ENCODE assay signal across 1 cellular context in genomic region chr1:25549273-25550154, GRCh38.
TF ChIP-seq lines count a peak whose summit lies in the region.

No MANE protein-coding gene starts in this region.

TF ChIP-seq in K562, 482 proteins besides CTCF, POLR2A, EP300 and RAD21 (continued from another document and continues in another):
- TF ChIP-seq, protein P1, sequence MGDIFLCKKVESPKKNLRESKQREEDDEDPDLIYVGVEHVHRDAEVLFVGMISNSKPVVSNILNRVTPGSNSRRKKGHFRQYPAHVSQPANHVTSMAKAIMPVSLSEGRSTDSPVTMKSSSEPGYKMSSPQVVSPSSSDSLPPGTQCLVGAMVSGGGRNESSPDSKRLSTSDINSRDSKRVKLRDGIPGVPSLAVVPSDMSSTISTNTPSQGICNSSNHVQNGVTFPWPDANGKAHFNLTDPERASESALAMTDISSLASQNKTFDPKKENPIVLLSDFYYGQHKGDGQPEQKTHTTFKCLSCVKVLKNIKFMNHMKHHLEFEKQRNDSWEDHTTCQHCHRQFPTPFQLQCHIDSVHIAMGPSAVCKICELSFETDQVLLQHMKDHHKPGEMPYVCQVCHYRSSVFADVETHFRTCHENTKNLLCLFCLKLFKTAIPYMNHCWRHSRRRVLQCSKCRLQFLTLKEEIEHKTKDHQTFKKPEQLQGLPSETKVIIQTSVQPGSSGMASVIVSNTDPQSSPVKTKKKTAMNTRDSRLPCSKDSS (IDR thresholded peaks at IDR 0.05; ENCODE audit: low read depth, partially characterized antibody) = no peak
- TF ChIP-seq ZSCAN29 (IDR thresholded peaks at IDR 0.05) = no peak
- TF ChIP-seq, protein P2, sequence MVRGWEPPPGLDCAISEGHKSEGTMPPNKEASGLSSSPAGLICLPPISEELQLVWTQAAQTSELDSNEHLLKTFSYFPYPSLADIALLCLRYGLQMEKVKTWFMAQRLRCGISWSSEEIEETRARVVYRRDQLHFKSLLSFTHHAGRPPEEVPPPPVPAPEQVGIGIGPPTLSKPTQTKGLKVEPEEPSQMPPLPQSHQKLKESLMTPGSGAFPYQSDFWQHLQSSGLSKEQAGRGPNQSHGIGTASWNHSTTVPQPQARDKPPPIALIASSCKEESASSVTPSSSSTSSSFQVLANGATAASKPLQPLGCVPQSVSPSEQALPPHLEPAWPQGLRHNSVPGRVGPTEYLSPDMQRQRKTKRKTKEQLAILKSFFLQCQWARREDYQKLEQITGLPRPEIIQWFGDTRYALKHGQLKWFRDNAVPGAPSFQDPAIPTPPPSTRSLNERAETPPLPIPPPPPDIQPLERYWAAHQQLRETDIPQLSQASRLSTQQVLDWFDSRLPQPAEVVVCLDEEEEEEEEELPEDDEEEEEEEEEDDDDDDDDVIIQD (CRISPR knock-in tag; IDR thresholded peaks at IDR 0.05) = no peak
- TF ChIP-seq U2AF1 (optimal IDR thresholded peaks at IDR 0.05; ENCODE audit: low read depth, low read length) = no peak
- no peak for TF ChIP-seq COPS2 (conservative IDR thresholded peaks at IDR 0.05)
- TF ChIP-seq, protein P3, sequence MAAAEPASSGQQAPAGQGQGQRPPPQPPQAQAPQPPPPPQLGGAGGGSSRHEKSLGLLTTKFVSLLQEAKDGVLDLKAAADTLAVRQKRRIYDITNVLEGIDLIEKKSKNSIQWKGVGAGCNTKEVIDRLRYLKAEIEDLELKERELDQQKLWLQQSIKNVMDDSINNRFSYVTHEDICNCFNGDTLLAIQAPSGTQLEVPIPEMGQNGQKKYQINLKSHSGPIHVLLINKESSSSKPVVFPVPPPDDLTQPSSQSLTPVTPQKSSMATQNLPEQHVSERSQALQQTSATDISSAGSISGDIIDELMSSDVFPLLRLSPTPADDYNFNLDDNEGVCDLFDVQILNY (CRISPR knock-in tag; IDR thresholded peaks at IDR 0.05) = no peak
- peak; percentile 32 for TF ChIP-seq KAT2B (IDR thresholded peaks at IDR 0.05; ENCODE audit: low read depth, low read length)
- peak; percentile 78 for TF ChIP-seq NCOA1 (IDR thresholded peaks at IDR 0.05; ENCODE audit: low read depth)
- TF ChIP-seq, protein P4, sequence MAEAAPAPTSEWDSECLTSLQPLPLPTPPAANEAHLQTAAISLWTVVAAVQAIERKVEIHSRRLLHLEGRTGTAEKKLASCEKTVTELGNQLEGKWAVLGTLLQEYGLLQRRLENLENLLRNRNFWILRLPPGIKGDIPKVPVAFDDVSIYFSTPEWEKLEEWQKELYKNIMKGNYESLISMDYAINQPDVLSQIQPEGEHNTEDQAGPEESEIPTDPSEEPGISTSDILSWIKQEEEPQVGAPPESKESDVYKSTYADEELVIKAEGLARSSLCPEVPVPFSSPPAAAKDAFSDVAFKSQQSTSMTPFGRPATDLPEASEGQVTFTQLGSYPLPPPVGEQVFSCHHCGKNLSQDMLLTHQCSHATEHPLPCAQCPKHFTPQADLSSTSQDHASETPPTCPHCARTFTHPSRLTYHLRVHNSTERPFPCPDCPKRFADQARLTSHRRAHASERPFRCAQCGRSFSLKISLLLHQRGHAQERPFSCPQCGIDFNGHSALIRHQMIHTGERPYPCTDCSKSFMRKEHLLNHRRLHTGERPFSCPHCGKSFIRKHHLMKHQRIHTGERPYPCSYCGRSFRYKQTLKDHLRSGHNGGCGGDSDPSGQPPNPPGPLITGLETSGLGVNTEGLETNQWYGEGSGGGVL (CRISPR knock-in tag; IDR thresholded peaks at IDR 0.05) = no peak
- TF ChIP-seq, protein P5, sequence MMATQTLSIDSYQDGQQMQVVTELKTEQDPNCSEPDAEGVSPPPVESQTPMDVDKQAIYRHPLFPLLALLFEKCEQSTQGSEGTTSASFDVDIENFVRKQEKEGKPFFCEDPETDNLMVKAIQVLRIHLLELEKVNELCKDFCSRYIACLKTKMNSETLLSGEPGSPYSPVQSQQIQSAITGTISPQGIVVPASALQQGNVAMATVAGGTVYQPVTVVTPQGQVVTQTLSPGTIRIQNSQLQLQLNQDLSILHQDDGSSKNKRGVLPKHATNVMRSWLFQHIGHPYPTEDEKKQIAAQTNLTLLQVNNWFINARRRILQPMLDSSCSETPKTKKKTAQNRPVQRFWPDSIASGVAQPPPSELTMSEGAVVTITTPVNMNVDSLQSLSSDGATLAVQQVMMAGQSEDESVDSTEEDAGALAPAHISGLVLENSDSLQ (IDR thresholded peaks at IDR 0.05) = peak; percentile 36
- peak in 1 of 2 experiments; percentile 70; a peak in 1 of 4 replicates for TF ChIP-seq SRF (CRISPR knock-in tag; IDR thresholded peaks at IDR 0.05)
- TF ChIP-seq RBM17 (IDR thresholded peaks at IDR 0.05; ENCODE audit: borderline replicate concordance, low read depth, low read length) = no peak
- peak; percentile 84 for TF ChIP-seq ZFX (CRISPR knock-in tag; IDR thresholded peaks at IDR 0.05)
- no peak for TF ChIP-seq NR3C1 (CRISPR knock-in tag; IDR thresholded peaks at IDR 0.05)
- TF ChIP-seq ZNF347 (CRISPR knock-in tag; IDR thresholded peaks at IDR 0.05; ENCODE audit: low read depth) = no peak
- peak; percentile 67; the same call in 1 of the 2 replicates for TF ChIP-seq C11orf30 (IDR thresholded peaks at IDR 0.05; ENCODE audit: low read depth)
- no peak for TF ChIP-seq ZNF146 (CRISPR knock-in tag; IDR thresholded peaks at IDR 0.05; ENCODE audit: unreplicated experiment)
- TF ChIP-seq, protein P6, sequence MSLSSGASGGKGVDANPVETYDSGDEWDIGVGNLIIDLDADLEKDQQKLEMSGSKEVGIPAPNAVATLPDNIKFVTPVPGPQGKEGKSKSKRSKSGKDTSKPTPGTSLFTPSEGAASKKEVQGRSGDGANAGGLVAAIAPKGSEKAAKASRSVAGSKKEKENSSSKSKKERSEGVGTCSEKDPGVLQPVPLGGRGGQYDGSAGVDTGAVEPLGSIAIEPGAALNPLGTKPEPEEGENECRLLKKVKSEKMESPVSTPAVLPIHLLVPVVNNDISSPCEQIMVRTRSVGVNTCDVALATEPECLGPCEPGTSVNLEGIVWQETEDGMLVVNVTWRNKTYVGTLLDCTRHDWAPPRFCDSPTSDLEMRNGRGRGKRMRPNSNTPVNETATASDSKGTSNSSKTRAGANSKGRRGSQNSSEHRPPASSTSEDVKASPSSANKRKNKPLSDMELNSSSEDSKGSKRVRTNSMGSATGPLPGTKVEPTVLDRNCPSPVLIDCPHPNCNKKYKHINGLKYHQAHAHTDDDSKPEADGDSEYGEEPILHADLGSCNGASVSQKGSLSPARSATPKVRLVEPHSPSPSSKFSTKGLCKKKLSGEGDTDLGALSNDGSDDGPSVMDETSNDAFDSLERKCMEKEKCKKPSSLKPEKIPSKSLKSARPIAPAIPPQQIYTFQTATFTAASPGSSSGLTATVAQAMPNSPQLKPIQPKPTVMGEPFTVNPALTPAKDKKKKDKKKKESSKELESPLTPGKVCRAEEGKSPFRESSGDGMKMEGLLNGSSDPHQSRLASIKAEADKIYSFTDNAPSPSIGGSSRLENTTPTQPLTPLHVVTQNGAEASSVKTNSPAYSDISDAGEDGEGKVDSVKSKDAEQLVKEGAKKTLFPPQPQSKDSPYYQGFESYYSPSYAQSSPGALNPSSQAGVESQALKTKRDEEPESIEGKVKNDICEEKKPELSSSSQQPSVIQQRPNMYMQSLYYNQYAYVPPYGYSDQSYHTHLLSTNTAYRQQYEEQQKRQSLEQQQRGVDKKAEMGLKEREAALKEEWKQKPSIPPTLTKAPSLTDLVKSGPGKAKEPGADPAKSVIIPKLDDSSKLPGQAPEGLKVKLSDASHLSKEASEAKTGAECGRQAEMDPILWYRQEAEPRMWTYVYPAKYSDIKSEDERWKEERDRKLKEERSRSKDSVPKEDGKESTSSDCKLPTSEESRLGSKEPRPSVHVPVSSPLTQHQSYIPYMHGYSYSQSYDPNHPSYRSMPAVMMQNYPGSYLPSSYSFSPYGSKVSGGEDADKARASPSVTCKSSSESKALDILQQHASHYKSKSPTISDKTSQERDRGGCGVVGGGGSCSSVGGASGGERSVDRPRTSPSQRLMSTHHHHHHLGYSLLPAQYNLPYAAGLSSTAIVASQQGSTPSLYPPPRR (CRISPR knock-in tag; IDR thresholded peaks at IDR 0.05; ENCODE audit: borderline replicate concordance) = peak; percentile 53; the same call in 1 of the 2 replicates
- TF ChIP-seq TAF15 (IDR thresholded peaks at IDR 0.05; ENCODE audit: low read depth, low read length) = no peak
- TF ChIP-seq ZNF184 (CRISPR knock-in tag; IDR thresholded peaks at IDR 0.05) = no peak
- no peak for TF ChIP-seq HDAC6 (IDR thresholded peaks at IDR 0.05; ENCODE audit: low read depth, low read length)
- TF ChIP-seq, protein P7, sequence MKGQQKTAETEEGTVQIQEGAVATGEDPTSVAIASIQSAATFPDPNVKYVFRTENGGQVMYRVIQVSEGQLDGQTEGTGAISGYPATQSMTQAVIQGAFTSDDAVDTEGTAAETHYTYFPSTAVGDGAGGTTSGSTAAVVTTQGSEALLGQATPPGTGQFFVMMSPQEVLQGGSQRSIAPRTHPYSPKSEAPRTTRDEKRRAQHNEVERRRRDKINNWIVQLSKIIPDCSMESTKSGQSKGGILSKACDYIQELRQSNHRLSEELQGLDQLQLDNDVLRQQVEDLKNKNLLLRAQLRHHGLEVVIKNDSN (CRISPR knock-in tag; IDR thresholded peaks at IDR 0.05) = peak; percentile 61
- no peak for TF ChIP-seq NCOA4 (IDR thresholded peaks at IDR 0.05; ENCODE audit: partially characterized antibody)
- 0 out of 2 replicates have a peak, but pooled peaks have one; percentile 72 for TF ChIP-seq DPF2 (IDR thresholded peaks at IDR 0.05)
- TF ChIP-seq BCOR (IDR thresholded peaks at IDR 0.05) = no peak
- TF ChIP-seq BRF1 (IDR thresholded peaks at IDR 0.05; ENCODE audit: borderline replicate concordance, extremely low read depth, insufficient read length) = no peak
- TF ChIP-seq, protein P8, sequence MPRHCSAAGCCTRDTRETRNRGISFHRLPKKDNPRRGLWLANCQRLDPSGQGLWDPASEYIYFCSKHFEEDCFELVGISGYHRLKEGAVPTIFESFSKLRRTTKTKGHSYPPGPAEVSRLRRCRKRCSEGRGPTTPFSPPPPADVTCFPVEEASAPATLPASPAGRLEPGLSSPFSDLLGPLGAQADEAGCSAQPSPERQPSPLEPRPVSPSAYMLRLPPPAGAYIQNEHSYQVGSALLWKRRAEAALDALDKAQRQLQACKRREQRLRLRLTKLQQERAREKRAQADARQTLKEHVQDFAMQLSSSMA (CRISPR knock-in tag; IDR thresholded peaks at IDR 0.05) = no peak
- TF ChIP-seq DIDO1 (tag; IDR thresholded peaks at IDR 0.05; ENCODE audit: low read depth) = no peak
- TF ChIP-seq, protein P9, sequence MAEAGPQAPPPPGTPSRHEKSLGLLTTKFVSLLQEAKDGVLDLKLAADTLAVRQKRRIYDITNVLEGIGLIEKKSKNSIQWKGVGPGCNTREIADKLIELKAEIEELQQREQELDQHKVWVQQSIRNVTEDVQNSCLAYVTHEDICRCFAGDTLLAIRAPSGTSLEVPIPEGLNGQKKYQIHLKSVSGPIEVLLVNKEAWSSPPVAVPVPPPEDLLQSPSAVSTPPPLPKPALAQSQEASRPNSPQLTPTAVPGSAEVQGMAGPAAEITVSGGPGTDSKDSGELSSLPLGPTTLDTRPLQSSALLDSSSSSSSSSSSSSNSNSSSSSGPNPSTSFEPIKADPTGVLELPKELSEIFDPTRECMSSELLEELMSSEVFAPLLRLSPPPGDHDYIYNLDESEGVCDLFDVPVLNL (CRISPR knock-in tag; IDR thresholded peaks at IDR 0.05; ENCODE audit: low read depth) = no peak
- TF ChIP-seq, protein P10, sequence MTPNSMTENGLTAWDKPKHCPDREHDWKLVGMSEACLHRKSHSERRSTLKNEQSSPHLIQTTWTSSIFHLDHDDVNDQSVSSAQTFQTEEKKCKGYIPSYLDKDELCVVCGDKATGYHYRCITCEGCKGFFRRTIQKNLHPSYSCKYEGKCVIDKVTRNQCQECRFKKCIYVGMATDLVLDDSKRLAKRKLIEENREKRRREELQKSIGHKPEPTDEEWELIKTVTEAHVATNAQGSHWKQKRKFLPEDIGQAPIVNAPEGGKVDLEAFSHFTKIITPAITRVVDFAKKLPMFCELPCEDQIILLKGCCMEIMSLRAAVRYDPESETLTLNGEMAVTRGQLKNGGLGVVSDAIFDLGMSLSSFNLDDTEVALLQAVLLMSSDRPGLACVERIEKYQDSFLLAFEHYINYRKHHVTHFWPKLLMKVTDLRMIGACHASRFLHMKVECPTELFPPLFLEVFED (CRISPR knock-in tag; conservative IDR thresholded peaks at IDR 0.05) = no peak
- TF ChIP-seq POLR3A (IDR thresholded peaks at IDR 0.05; ENCODE audit: borderline replicate concordance, extremely low read depth, insufficient read depth, insufficient read length) = no peak
- no peak for TF ChIP-seq GABPB2 (CRISPR knock-in tag; conservative IDR thresholded peaks at IDR 0.05)
- TF ChIP-seq NR2C1 (IDR thresholded peaks at IDR 0.05) = no peak
- peak; percentile 15; the same call in 1 of the 2 replicates for TF ChIP-seq NR2C1 (tag; IDR thresholded peaks at IDR 0.05)
- no peak for TF ChIP-seq SMAD1 (IDR thresholded peaks at IDR 0.05; ENCODE audit: low read depth, low read length, partially characterized antibody)
- no peak for TF ChIP-seq XRCC3 (IDR thresholded peaks at IDR 0.05)
- TF ChIP-seq ZNF512 (tag; IDR thresholded peaks at IDR 0.05) = no peak
- TF ChIP-seq ZNF143 (CRISPR knock-in tag; IDR thresholded peaks at IDR 0.05) = no peak; the same call in 1 of the 2 replicates
- no peak for TF ChIP-seq BDP1 (IDR thresholded peaks at IDR 0.05; ENCODE audit: insufficient read depth, insufficient read length)
- TF ChIP-seq, protein P11, sequence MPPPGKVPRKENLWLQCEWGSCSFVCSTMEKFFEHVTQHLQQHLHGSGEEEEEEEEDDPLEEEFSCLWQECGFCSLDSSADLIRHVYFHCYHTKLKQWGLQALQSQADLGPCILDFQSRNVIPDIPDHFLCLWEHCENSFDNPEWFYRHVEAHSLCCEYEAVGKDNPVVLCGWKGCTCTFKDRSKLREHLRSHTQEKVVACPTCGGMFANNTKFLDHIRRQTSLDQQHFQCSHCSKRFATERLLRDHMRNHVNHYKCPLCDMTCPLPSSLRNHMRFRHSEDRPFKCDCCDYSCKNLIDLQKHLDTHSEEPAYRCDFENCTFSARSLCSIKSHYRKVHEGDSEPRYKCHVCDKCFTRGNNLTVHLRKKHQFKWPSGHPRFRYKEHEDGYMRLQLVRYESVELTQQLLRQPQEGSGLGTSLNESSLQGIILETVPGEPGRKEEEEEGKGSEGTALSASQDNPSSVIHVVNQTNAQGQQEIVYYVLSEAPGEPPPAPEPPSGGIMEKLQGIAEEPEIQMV (tag; conservative IDR thresholded peaks at IDR 0.05; ENCODE audit: low read depth) = no peak
